8 cellular contexts compared by ENCODE assay signal in genomic region chr3:122356402-122356801, GRCh38. TPM values are rescaled to one million over a fixed set of nuclear protein-coding genes. Genes with fewer than 3 reads are reported as not detected.
A peak's percentile ranks its signal among the peaks of the same experiment; 100 is the strongest.
DNase-seq lines count a peak whose midpoint lies in the region; ATAC-seq and TF ChIP-seq lines count a peak whose summit lies in the region.

No MANE protein-coding gene starts in this region.

- no peaks in the 10 kb centered on the region for H3K36me3 ChIP-seq in breast epithelium
- H3K36me3 ChIP-seq in ascending aorta, result peaks cover 0 to 3% of the 10 kb centered on the region in 2 donors

- peak; percentile 42 for TF ChIP-seq CTCF in GM12865 (IDR thresholded peaks at IDR 0.05; ENCODE audit: insufficient read depth, low read depth, low read length, missing control alignments)
- peak in 2 of 3 donors; percentile 41 to 58 for TF ChIP-seq CTCF in breast epithelium (IDR thresholded peaks at IDR 0.05)
- TF ChIP-seq CTCF in ascending aorta (IDR thresholded peaks at IDR 0.05), result no peak

- H3K27ac ChIP-seq in breast epithelium (no peak overlapping the region), ascending aorta (no peak overlapping the region)

- TF ChIP-seq POLR2A in breast epithelium (IDR thresholded peaks at IDR 0.05), result no peak

- H3K9me3 ChIP-seq in breast epithelium, result no peaks in the 10 kb centered on the region
- H3K9me3 ChIP-seq in ascending aorta, result no peaks in the 10 kb centered on the region

- H3K4me1 ChIP-seq in breast epithelium, result no peaks in the 10 kb centered on the region
- H3K4me1 ChIP-seq in ascending aorta, result no peaks in the 10 kb centered on the region

- DNase-seq in Ammon's horn (ENCODE audit: low spot score), result peak; percentile 15
- peak; percentile 58 for DNase-seq in GM12865 (ENCODE audit: low read depth)
- DNase-seq in NCI-H2227 (lab: John Stamatoyannopoulos, UW; ENCODE audit: unreplicated experiment), result peak; percentile 69
- peak; percentile 27 to 63 for DNase-seq in breast epithelium (ENCODE audit: low spot score in 2 of 2)
- peak; percentile 37 for DNase-seq in myocyte (ENCODE audit: low read depth)
- no peak for DNase-seq in ascending aorta (ENCODE audit: low spot score in 2 of 2)

- no peak overlapping the region for H3K4me3 ChIP-seq in GM12865 (ENCODE audit: low read depth, low read length)
- no peak overlapping the region for H3K4me3 ChIP-seq in breast epithelium
- H3K4me3 ChIP-seq in ascending aorta, result no peak overlapping the region

- H3K27me3 ChIP-seq in breast epithelium, result no peaks in the 10 kb centered on the region
- H3K27me3 ChIP-seq in ascending aorta, result no peaks in the 10 kb centered on the region

- no peak for ATAC-seq in HG03342 (IDR thresholded peaks at IDR 0.05; ENCODE audit: unreplicated experiment)
- no peak for ATAC-seq in GM19455 (IDR thresholded peaks at IDR 0.05; ENCODE audit: unreplicated experiment)

- intact Hi-C loops in breast epithelium (cut with DNase I; ENCODE audit: low total_unique reads) (no loop called here), ascending aorta (cut with DNase I) (no loop called here)

RNA-seq across cellular contexts. Expression of gene MIX23, which starts 26.6 kb away (rescaled TPM):
- total RNA-seq in breast epithelium, result 10 to 100 TPM; 10.8 to 20.3 (median 15.0) TPM
- 24.0 and 26.4 TPM in 2 replicates for total RNA-seq in myocyte
- polyA plus RNA-seq in myocyte (2012), result 13.8 TPM
- not detected for total RNA-seq in ascending aorta

RNA-seq across cellular contexts. Expression of gene FAM162A, which starts 27.6 kb away (rescaled TPM):
- total RNA-seq in breast epithelium (10 to 100 TPM; 19.3 to 27.2 (median 26.5) TPM), myocyte (20.5 and 25.8 TPM in 2 replicates), ascending aorta (17.1 TPM)
- 64.6 TPM for polyA plus RNA-seq in myocyte (2012)

RNA-seq across cellular contexts. Expression of gene CSTA, which starts 31.4 kb away (rescaled TPM):
- total RNA-seq in breast epithelium (10 to 100 TPM in 2 of 3 donors, 1 to 10 TPM in 1; 9.1 to 40.3 (median 15.7) TPM), myocyte (0.37 TPM in 1 of 2 replicates, not detected in the other), ascending aorta (not detected)
- 0.76 TPM for polyA plus RNA-seq in myocyte (2012)

RNA-seq across cellular contexts. Expression of gene WDR5B, which starts 59.5 kb away (rescaled TPM):
- 1 to 10 TPM; 4.0 to 8.0 (median 6.2) TPM for total RNA-seq in breast epithelium
- total RNA-seq in myocyte, result 6.9 and 8.9 TPM in 2 replicates
- 3.4 TPM for polyA plus RNA-seq in myocyte (2012)
- 1.8 TPM for total RNA-seq in ascending aorta

Comparison
In these comparisons a context has a peak if more than half of its experiments do, and no peak if none do; other contexts are left out.
1. DNase-seq: peak in Ammon's horn (single experiment), GM12865 (single experiment), NCI-H2227 (single experiment), breast epithelium (2 of 2) and myocyte (single experiment); none in ascending aorta (0 of 2).
2. CTCF ChIP-seq: peak in GM12865 (single experiment) and breast epithelium (2 of 3); none in ascending aorta (0 of 3).